Comparison of ENCODE assay signal across 1 cellular context in genomic region chr16:1350691-1351090, GRCh38.
TF ChIP-seq lines count a peak whose summit lies in the region.

No MANE protein-coding gene starts in this region.

TF ChIP-seq in SK-N-SH, 30 proteins besides CTCF, POLR2A, EP300 and RAD21 (continued from another document):
- TF ChIP-seq ZBTB33 (IDR thresholded peaks at IDR 0.05; ENCODE audit: borderline replicate concordance, low read depth) (no peak), MAX (IDR thresholded peaks at IDR 0.05; ENCODE audit: low read depth) (no peak), MXI1 (IDR thresholded peaks at IDR 0.05; ENCODE audit: low read depth, low read length) (no peak), RCOR1 (IDR thresholded peaks at IDR 0.05; ENCODE audit: low read length) (no peak), SMC3 (IDR thresholded peaks at IDR 0.05; ENCODE audit: low read depth, low read length) (no peak), TCF12 (IDR thresholded peaks at IDR 0.05) (no peak), REST (IDR thresholded peaks at IDR 0.05; ENCODE audit: low read depth, low read length) (no peak), FOXJ3 (CRISPR knock-in tag; IDR thresholded peaks at IDR 0.05) (no peak), GATA2 (CRISPR knock-in tag; IDR thresholded peaks at IDR 0.05) (no peak), TEAD4 (IDR thresholded peaks at IDR 0.05; ENCODE audit: borderline replicate concordance, insufficient read depth) (no peak), FOSL2 (IDR thresholded peaks at IDR 0.05; ENCODE audit: borderline replicate concordance, low read depth) (no peak), IRF3 (IDR thresholded peaks at IDR 0.05; ENCODE audit: low read depth, low read length) (no peak), JUND (IDR thresholded peaks at IDR 0.05) (no peak)
